Comparison of ENCODE assay signal across 1 cellular context in genomic region chr3:132569153-132569552, GRCh38.
TF ChIP-seq lines count a peak whose summit lies in the region.

No MANE protein-coding gene starts in this region.

TF ChIP-seq in GM23338, 12 proteins besides CTCF, POLR2A, EP300 and RAD21 (continued from another document):
- TF ChIP-seq ZNF462 (CRISPR knock-in tag; IDR thresholded peaks at IDR 0.05) (no peak), ZNF114 (CRISPR knock-in tag; IDR thresholded peaks at IDR 0.05) (no peak)
